Comparison of ENCODE assay signal across 2 cellular contexts in the genomic region with DNA sequence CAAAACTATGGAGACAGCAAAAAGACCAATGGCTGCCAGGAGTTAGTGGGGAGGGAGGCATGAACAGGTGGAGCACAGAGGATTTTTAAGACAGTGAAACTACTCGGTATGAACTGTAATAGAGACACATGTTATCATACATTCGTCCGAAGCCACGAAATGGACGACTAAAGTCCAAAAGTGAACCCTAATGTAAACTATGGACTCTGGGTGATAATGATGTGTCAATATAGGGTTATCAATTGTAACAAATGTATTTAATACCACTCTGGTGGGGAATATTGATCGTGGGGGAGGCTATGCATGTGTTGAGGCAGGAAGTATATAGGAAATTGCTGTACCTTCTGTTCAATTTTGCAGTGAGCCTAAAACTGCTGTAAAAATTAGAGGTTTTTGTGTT.
TF ChIP-seq lines count a peak whose summit lies in the region.

No MANE protein-coding gene starts in this region.

TF ChIP-seq in K562, 482 proteins besides CTCF, POLR2A, EP300 and RAD21 (continued from another document):
- TF ChIP-seq, protein P1, sequence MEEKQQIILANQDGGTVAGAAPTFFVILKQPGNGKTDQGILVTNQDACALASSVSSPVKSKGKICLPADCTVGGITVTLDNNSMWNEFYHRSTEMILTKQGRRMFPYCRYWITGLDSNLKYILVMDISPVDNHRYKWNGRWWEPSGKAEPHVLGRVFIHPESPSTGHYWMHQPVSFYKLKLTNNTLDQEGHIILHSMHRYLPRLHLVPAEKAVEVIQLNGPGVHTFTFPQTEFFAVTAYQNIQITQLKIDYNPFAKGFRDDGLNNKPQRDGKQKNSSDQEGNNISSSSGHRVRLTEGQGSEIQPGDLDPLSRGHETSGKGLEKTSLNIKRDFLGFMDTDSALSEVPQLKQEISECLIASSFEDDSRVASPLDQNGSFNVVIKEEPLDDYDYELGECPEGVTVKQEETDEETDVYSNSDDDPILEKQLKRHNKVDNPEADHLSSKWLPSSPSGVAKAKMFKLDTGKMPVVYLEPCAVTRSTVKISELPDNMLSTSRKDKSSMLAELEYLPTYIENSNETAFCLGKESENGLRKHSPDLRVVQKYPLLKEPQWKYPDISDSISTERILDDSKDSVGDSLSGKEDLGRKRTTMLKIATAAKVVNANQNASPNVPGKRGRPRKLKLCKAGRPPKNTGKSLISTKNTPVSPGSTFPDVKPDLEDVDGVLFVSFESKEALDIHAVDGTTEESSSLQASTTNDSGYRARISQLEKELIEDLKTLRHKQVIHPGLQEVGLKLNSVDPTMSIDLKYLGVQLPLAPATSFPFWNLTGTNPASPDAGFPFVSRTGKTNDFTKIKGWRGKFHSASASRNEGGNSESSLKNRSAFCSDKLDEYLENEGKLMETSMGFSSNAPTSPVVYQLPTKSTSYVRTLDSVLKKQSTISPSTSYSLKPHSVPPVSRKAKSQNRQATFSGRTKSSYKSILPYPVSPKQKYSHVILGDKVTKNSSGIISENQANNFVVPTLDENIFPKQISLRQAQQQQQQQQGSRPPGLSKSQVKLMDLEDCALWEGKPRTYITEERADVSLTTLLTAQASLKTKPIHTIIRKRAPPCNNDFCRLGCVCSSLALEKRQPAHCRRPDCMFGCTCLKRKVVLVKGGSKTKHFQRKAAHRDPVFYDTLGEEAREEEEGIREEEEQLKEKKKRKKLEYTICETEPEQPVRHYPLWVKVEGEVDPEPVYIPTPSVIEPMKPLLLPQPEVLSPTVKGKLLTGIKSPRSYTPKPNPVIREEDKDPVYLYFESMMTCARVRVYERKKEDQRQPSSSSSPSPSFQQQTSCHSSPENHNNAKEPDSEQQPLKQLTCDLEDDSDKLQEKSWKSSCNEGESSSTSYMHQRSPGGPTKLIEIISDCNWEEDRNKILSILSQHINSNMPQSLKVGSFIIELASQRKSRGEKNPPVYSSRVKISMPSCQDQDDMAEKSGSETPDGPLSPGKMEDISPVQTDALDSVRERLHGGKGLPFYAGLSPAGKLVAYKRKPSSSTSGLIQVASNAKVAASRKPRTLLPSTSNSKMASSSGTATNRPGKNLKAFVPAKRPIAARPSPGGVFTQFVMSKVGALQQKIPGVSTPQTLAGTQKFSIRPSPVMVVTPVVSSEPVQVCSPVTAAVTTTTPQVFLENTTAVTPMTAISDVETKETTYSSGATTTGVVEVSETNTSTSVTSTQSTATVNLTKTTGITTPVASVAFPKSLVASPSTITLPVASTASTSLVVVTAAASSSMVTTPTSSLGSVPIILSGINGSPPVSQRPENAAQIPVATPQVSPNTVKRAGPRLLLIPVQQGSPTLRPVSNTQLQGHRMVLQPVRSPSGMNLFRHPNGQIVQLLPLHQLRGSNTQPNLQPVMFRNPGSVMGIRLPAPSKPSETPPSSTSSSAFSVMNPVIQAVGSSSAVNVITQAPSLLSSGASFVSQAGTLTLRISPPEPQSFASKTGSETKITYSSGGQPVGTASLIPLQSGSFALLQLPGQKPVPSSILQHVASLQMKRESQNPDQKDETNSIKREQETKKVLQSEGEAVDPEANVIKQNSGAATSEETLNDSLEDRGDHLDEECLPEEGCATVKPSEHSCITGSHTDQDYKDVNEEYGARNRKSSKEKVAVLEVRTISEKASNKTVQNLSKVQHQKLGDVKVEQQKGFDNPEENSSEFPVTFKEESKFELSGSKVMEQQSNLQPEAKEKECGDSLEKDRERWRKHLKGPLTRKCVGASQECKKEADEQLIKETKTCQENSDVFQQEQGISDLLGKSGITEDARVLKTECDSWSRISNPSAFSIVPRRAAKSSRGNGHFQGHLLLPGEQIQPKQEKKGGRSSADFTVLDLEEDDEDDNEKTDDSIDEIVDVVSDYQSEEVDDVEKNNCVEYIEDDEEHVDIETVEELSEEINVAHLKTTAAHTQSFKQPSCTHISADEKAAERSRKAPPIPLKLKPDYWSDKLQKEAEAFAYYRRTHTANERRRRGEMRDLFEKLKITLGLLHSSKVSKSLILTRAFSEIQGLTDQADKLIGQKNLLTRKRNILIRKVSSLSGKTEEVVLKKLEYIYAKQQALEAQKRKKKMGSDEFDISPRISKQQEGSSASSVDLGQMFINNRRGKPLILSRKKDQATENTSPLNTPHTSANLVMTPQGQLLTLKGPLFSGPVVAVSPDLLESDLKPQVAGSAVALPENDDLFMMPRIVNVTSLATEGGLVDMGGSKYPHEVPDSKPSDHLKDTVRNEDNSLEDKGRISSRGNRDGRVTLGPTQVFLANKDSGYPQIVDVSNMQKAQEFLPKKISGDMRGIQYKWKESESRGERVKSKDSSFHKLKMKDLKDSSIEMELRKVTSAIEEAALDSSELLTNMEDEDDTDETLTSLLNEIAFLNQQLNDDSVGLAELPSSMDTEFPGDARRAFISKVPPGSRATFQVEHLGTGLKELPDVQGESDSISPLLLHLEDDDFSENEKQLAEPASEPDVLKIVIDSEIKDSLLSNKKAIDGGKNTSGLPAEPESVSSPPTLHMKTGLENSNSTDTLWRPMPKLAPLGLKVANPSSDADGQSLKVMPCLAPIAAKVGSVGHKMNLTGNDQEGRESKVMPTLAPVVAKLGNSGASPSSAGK (IDR thresholded peaks at IDR 0.05): no peak
- TF ChIP-seq, protein P2, sequence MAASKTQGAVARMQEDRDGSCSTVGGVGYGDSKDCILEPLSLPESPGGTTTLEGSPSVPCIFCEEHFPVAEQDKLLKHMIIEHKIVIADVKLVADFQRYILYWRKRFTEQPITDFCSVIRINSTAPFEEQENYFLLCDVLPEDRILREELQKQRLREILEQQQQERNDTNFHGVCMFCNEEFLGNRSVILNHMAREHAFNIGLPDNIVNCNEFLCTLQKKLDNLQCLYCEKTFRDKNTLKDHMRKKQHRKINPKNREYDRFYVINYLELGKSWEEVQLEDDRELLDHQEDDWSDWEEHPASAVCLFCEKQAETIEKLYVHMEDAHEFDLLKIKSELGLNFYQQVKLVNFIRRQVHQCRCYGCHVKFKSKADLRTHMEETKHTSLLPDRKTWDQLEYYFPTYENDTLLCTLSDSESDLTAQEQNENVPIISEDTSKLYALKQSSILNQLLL (CRISPR knock-in tag; IDR thresholded peaks at IDR 0.05; ENCODE audit: borderline replicate concordance): no peak
- TF ChIP-seq TAL1 (IDR thresholded peaks at IDR 0.05): no peak

TF ChIP-seq in HepG2, 621 proteins besides CTCF, POLR2A, EP300 and RAD21 (continued from another document):
- TF ChIP-seq, protein P3, sequence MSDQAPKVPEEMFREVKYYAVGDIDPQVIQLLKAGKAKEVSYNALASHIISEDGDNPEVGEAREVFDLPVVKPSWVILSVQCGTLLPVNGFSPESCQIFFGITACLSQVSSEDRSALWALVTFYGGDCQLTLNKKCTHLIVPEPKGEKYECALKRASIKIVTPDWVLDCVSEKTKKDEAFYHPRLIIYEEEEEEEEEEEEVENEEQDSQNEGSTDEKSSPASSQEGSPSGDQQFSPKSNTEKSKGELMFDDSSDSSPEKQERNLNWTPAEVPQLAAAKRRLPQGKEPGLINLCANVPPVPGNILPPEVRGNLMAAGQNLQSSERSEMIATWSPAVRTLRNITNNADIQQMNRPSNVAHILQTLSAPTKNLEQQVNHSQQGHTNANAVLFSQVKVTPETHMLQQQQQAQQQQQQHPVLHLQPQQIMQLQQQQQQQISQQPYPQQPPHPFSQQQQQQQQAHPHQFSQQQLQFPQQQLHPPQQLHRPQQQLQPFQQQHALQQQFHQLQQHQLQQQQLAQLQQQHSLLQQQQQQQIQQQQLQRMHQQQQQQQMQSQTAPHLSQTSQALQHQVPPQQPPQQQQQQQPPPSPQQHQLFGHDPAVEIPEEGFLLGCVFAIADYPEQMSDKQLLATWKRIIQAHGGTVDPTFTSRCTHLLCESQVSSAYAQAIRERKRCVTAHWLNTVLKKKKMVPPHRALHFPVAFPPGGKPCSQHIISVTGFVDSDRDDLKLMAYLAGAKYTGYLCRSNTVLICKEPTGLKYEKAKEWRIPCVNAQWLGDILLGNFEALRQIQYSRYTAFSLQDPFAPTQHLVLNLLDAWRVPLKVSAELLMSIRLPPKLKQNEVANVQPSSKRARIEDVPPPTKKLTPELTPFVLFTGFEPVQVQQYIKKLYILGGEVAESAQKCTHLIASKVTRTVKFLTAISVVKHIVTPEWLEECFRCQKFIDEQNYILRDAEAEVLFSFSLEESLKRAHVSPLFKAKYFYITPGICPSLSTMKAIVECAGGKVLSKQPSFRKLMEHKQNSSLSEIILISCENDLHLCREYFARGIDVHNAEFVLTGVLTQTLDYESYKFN (CRISPR knock-in tag; conservative IDR thresholded peaks at IDR 0.05): peak; percentile 55
- peak; percentile 72 for TF ChIP-seq ONECUT2 (CRISPR knock-in tag; IDR thresholded peaks at IDR 0.05)
